In genomic region chr7:1505731-1506550, GRCh38 we compare ENCODE assay signal across 9 cellular contexts. TPM values are rescaled to one million over a fixed set of nuclear protein-coding genes. Genes with fewer than 3 reads are reported as not detected.
A peak's percentile ranks its signal among the peaks of the same experiment; 100 is the strongest.
DNase-seq lines count a peak whose midpoint lies in the region; ATAC-seq and TF ChIP-seq lines count a peak whose summit lies in the region.
"Had no signal": no experiment of that assay in that cellular context is flagged by ENCODE, and none has a peak within 500 bp of the region (broad histone marks: within the 10 kb centered on the region; RNA-seq: fewer than 3 reads in every experiment).

No MANE protein-coding gene starts in this region.

- no peaks in the 10 kb centered on the region for H3K9me3 Mint-ChIP-seq in type B pancreatic cell

- 52 to 62% methylated on average over 17 to 35 of the region's 35 CpGs for WGBS in body of pancreas, 2 donors

- no peaks in the 10 kb centered on the region for H3K27me3 ChIP-seq in cardiac muscle cell
- no peaks in the 10 kb centered on the region for H3K27me3 ChIP-seq in body of pancreas

- TF ChIP-seq CTCF in cardiac muscle cell (IDR thresholded peaks at IDR 0.05; ENCODE audit: low read depth, low read length) (no peak), body of pancreas (IDR thresholded peaks at IDR 0.05) (no peak), type B pancreatic cell (conservative IDR thresholded peaks at IDR 0.05) (no peak)

- no peak for TF ChIP-seq POLR2A in body of pancreas (IDR thresholded peaks at IDR 0.05)

- H3K36me3 ChIP-seq in cardiac muscle cell (peaks cover 8% of the 10 kb centered on the region), body of pancreas (replicated peaks in 1 of 2; ENCODE audit: insufficient read depth in 1 of 2, low read depth in 2 of 2) (peaks cover 0 to 4% of the 10 kb centered on the region in 2 donors)

- no peak overlapping the region for H3K4me3 ChIP-seq in cardiac muscle cell
- no peak overlapping the region for H3K4me3 ChIP-seq in body of pancreas

- no peaks in the 10 kb centered on the region for H3K36me3 Mint-ChIP-seq in type B pancreatic cell

- no peaks in the 10 kb centered on the region for H3K27me3 Mint-ChIP-seq in type B pancreatic cell

- H3K9me3 ChIP-seq in cardiac muscle cell (ENCODE audit: low read depth) (no peaks in the 10 kb centered on the region), body of pancreas (no peaks in the 10 kb centered on the region)

- peak overlapping the region; percentile 80 for H3K4me3 Mint-ChIP-seq in type B pancreatic cell

- ATAC-seq in Right ventricle myocardium superior (ENCODE audit: poor library complexity) (no peak), body of pancreas (no peak), GM18498 (IDR thresholded peaks at IDR 0.05; ENCODE audit: unreplicated experiment) (no peak), GM18873 (IDR thresholded peaks at IDR 0.05; ENCODE audit: low FRiP score, unreplicated experiment) (no peak)

- H3K27ac Mint-ChIP-seq in type B pancreatic cell: no peak overlapping the region

- H3K4me1 ChIP-seq in cardiac muscle cell (ENCODE audit: low read depth): no peaks in the 10 kb centered on the region
- H3K4me1 ChIP-seq in body of pancreas: peaks cover 63% of the 10 kb centered on the region

- H3K27ac ChIP-seq in cardiac muscle cell: peak overlapping the region; percentile 17
- peak overlapping the region; percentile 45 to 91 (median 68) for H3K27ac ChIP-seq in body of pancreas

- DNase-seq in cardiac muscle cell (ENCODE audit: low read depth in 1 of 2, low spot score in 1 of 2): no peak
- no peak for DNase-seq in Right ventricle myocardium superior
- DNase-seq in NCI-H510A (lab: John Stamatoyannopoulos, UW): peak; percentile 67
- peak; percentile 43 to 61 (median 48) for DNase-seq in body of pancreas
- DNase-seq in type B pancreatic cell (ENCODE audit: extremely low spot score, unreplicated experiment): no peak
- no peak for DNase-seq in hepatic stellate cell (ENCODE audit: low spot score)

- intact Hi-C loops in Right ventricle myocardium superior (cut with DNase I) (no loop called here), body of pancreas (cut with DNase I) (no loop called here)

- peaks cover 12% of the 10 kb centered on the region for H3K4me1 Mint-ChIP-seq in type B pancreatic cell (ENCODE audit: unreplicated experiment)

RNA-seq across cellular contexts. Expression of gene INTS1, which starts 1.8 kb away (rescaled TPM):
- total RNA-seq in cardiac muscle cell (83.2 and 132 TPM in 2 replicates), Right ventricle myocardium superior (29.2 TPM), body of pancreas (10 to 100 TPM; 66.3 to 72.9 TPM), type B pancreatic cell (ENCODE audit: low replicate concordance) (112 and 134 TPM in 2 replicates)
- polyA plus RNA-seq in cardiac muscle cell: 54.5 and 80.8 TPM in 2 replicates

RNA-seq across cellular contexts. Expression of gene MAFK, which starts 24.6 kb away (rescaled TPM):
- 15.6 and 16.2 TPM in 2 replicates for total RNA-seq in cardiac muscle cell
- polyA plus RNA-seq in cardiac muscle cell: 3.1 and 4.2 TPM in 2 replicates
- 59.4 TPM for total RNA-seq in Right ventricle myocardium superior
- 10 to 100 TPM; 25.7 to 52.7 TPM for total RNA-seq in body of pancreas
- 8.2 and 19.9 TPM in 2 replicates for total RNA-seq in type B pancreatic cell (ENCODE audit: low replicate concordance)

RNA-seq across cellular contexts. Expression of gene MICALL2, which starts 46.7 kb away (rescaled TPM):
- total RNA-seq in cardiac muscle cell: 13.1 and 19.5 TPM in 2 replicates
- polyA plus RNA-seq in cardiac muscle cell: 17.5 and 22.0 TPM in 2 replicates
- total RNA-seq in Right ventricle myocardium superior: 6.2 TPM
- 10 to 100 TPM; 23.3 to 26.7 TPM for total RNA-seq in body of pancreas
- 5.6 and 12.3 TPM in 2 replicates for total RNA-seq in type B pancreatic cell (ENCODE audit: low replicate concordance)

RNA-seq across cellular contexts. Expression of gene TMEM184A, which starts 50.1 kb away (rescaled TPM):
- 2.8 and 3.0 TPM in 2 replicates for total RNA-seq in cardiac muscle cell
- 0.75 and 2.1 TPM in 2 replicates for polyA plus RNA-seq in cardiac muscle cell
- 0.30 TPM for total RNA-seq in Right ventricle myocardium superior
- 10 to 100 TPM; 21.0 to 65.3 TPM for total RNA-seq in body of pancreas
- 6.6 and 7.6 TPM in 2 replicates for total RNA-seq in type B pancreatic cell (ENCODE audit: low replicate concordance)
- polyA plus RNA-seq: neural cell had no signal

Comparison
In these comparisons a context has a peak if more than half of its experiments do, and no peak if none do; other contexts are left out.
1. DNase-seq: peak in NCI-H510A (single experiment) and body of pancreas (4 of 4); none in cardiac muscle cell (0 of 2), Right ventricle myocardium superior (single experiment), type B pancreatic cell (single experiment) and hepatic stellate cell (single experiment).